Comparison of ENCODE assay signal across 27 cellular contexts in genomic region chr3:58377750-58378149, GRCh38.
"Had no signal": no experiment of that assay in that cellular context is flagged by ENCODE, and none has a peak within 500 bp of the region (broad histone marks: within the 10 kb centered on the region; RNA-seq: fewer than 3 reads in every experiment).

No MANE protein-coding gene starts in this region.

- H3K27ac Mint-ChIP-seq: activated CD4-positive, alpha-beta T cell treated with anti-CD3 and anti-CD28 coated beads, Interleukin-2, amount 10 ng/mL, durations not matched to agents 7 days and 5 days; activated CD8-positive, alpha-beta memory T cell treated with anti-CD3 and anti-CD28 coated beads, Interleukin-2, amount 10 ng/mL, durations not matched to agents 7 days and 5 days; activated CD8-positive, alpha-beta T cell treated with anti-CD3 and anti-CD28 coated beads, Interleukin-2, amount 10 ng/mL, durations not matched to agents 7 days and 5 days; activated naive CD4-positive, alpha-beta T cell treated with anti-CD3 and anti-CD28 coated beads, Interleukin-2, amount 50 U/mL, for 72 hours; naive thymus-derived CD8-positive, alpha-beta T cell; neural progenitor cell; T-helper 17 cell had no signal

- H3K27me3 ChIP-seq: colonic mucosa, foreskin keratinocyte, heart left ventricle, neural progenitor cell, testis, transverse colon had no signal

- H3K27ac ChIP-seq: colonic mucosa, foreskin keratinocyte, heart left ventricle, neural progenitor cell, testis, transverse colon, WERI-Rb-1 had no signal

- DNase-seq: activated CD4-positive, alpha-beta T cell treated with anti-CD3 and anti-CD28 coated beads for 1 hour; activated CD4-positive, alpha-beta T cell treated with anti-CD3 and anti-CD28 coated beads, Interleukin-2, amount 10 ng/mL, durations not matched to agents 7 days and 5 days; activated CD8-positive, alpha-beta memory T cell treated with anti-CD3 and anti-CD28 coated beads, Interleukin-2, amount 10 ng/mL, durations not matched to agents 7 days and 5 days; activated CD8-positive, alpha-beta T cell treated with anti-CD3 and anti-CD28 coated beads, Interleukin-2, amount 10 ng/mL, durations not matched to agents 7 days and 5 days; activated naive CD4-positive, alpha-beta T cell; activated T-cell treated with anti-CD3 and anti-CD28 coated beads, Interleukin-2, amount 50 U/mL, for 48 hours; anterior cingulate cortex; colonic mucosa; effector memory CD4-positive, alpha-beta T cell; foreskin keratinocyte; heart left ventricle; hypothalamus; immature natural killer cell; kidney; midbrain; naive thymus-derived CD8-positive, alpha-beta T cell; right cardiac atrium; stimulated activated CD4-positive, alpha-beta T cell treated with anti-CD3 and anti-CD28 coated beads, Interleukin-15, amount 100 ng/mL, for 24 hours; stimulated activated CD4-positive, alpha-beta T cell treated with anti-CD3 and anti-CD28 coated beads, Interleukin-2, amount 100 ng/mL, for 24 hours; stimulated activated naive CD4-positive, alpha-beta T cell treated with Interleukin-2 at 50 U/mL for 16 hours; T-helper 17 cell; T1000; testis; transverse colon; WERI-Rb-1 had no signal

- H3K27me3 Mint-ChIP-seq: activated CD4-positive, alpha-beta T cell treated with anti-CD3 and anti-CD28 coated beads, Interleukin-2, amount 10 ng/mL, durations not matched to agents 7 days and 5 days; activated CD8-positive, alpha-beta memory T cell treated with anti-CD3 and anti-CD28 coated beads, Interleukin-2, amount 10 ng/mL, durations not matched to agents 7 days and 5 days; naive thymus-derived CD8-positive, alpha-beta T cell; T-helper 17 cell had no signal

- H3K36me3 Mint-ChIP-seq: activated naive CD4-positive, alpha-beta T cell treated with anti-CD3 and anti-CD28 coated beads, Interleukin-2, amount 50 U/mL, for 72 hours had no signal

- H3K9me3 Mint-ChIP-seq: activated CD4-positive, alpha-beta T cell treated with anti-CD3 and anti-CD28 coated beads, Interleukin-2, amount 10 ng/mL, durations not matched to agents 7 days and 5 days; activated naive CD4-positive, alpha-beta T cell treated with anti-CD3 and anti-CD28 coated beads, Interleukin-2, amount 50 U/mL, for 72 hours; immature natural killer cell; naive thymus-derived CD8-positive, alpha-beta T cell had no signal

- H3K4me3 ChIP-seq: colonic mucosa, heart left ventricle, neural progenitor cell, testis, transverse colon had no signal

- H3K4me1 Mint-ChIP-seq: activated CD8-positive, alpha-beta memory T cell treated with anti-CD3 and anti-CD28 coated beads, Interleukin-2, amount 10 ng/mL, durations not matched to agents 7 days and 5 days had no signal

- H3K4me1 ChIP-seq: colonic mucosa, foreskin keratinocyte, testis, transverse colon had no signal

- H3K36me3 ChIP-seq: colonic mucosa, neural progenitor cell, transverse colon, WERI-Rb-1 had no signal

- H3K4me2 ChIP-seq: neural progenitor cell had no signal

- H3K4me3 Mint-ChIP-seq: activated CD4-positive, alpha-beta T cell treated with anti-CD3 and anti-CD28 coated beads, Interleukin-2, amount 10 ng/mL, durations not matched to agents 7 days and 5 days; activated CD8-positive, alpha-beta memory T cell treated with anti-CD3 and anti-CD28 coated beads, Interleukin-2, amount 10 ng/mL, durations not matched to agents 7 days and 5 days; activated CD8-positive, alpha-beta T cell treated with anti-CD3 and anti-CD28 coated beads, Interleukin-2, amount 10 ng/mL, durations not matched to agents 7 days and 5 days; immature natural killer cell; naive thymus-derived CD8-positive, alpha-beta T cell; neural progenitor cell; T-helper 17 cell had no signal

- H2AFZ ChIP-seq: neural progenitor cell had no signal

- ATAC-seq: activated CD8-positive, alpha-beta memory T cell treated with anti-CD3 and anti-CD28 coated beads, Interleukin-2, amount 10 ng/mL, durations not matched to agents 7 days and 5 days; activated CD8-positive, alpha-beta T cell treated with anti-CD3 and anti-CD28 coated beads, Interleukin-2, amount 10 ng/mL, durations not matched to agents 7 days and 5 days; activated naive CD4-positive, alpha-beta T cell treated with anti-CD3 and anti-CD28 coated beads, Interleukin-2, amount 50 U/mL, for 72 hours; foreskin keratinocyte; heart left ventricle; naive thymus-derived CD8-positive, alpha-beta T cell; right cardiac atrium; T-helper 17 cell had no signal
